8 cellular contexts compared by ENCODE assay signal in the genomic region with DNA sequence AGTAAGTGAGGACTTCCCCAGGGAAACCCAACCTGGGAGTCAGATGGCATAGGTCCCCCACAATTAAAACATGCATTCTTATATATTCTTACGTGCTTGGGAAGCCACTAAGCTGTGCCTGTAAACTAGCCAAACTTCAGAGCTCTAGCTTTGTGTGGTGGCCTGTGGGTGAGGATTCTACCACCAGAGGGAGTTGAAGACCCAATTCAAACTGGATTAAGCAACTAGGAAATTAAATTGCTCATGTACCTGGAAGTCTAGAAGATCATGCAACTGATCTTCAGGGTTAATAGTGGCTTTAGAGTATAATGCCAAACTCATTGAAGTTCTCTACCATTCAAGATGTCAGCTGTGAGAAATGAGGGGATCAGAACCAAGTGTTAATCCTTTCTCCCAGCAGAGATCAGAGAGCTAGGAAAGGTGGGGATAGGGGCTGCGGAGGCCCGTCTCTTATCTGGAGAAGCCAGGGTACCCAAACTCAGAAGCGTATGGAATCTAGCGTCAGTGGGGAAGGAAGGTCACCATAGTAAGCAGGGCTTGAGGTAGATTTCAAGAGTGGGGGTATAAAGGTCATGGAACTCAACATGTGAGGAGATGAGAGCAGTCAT. TPM values are rescaled to one million over a fixed set of nuclear protein-coding genes. Genes with fewer than 3 reads are reported as not detected.
DNase-seq lines count a peak whose midpoint lies in the region; ATAC-seq and TF ChIP-seq lines count a peak whose summit lies in the region.

No MANE protein-coding gene starts in this region.

- no peaks in the 10 kb centered on the region for H3K4me1 ChIP-seq in thoracic aorta (ENCODE audit: control insufficient read depth in 1 of 2, low read depth in 2 of 2)

- peak; percentile 19 for DNase-seq in GM04503 (ENCODE audit: low read depth)
- peak; percentile 51 for DNase-seq in KBM-7
- DNase-seq in SKM-1 treated with dmso at 0.1 percent for 144 hours (lab: John Stamatoyannopoulos, UW; ENCODE audit: unreplicated experiment) = peak; percentile 19
- no peak for DNase-seq in left cardiac atrium
- DNase-seq in thoracic aorta (ENCODE audit: low spot score) = no peak
- DNase-seq in stimulated activated naive CD4-positive, alpha-beta T cell (lab: John Stamatoyannopoulos, UW) = no peak

- in situ Hi-C loops in KBM-7 (cut with MboI; ENCODE audit: low pct_unique_long_range_greater_than_20kb, low sequenced_read_pairs) = no loop called here

- peak; percentile 43 for TF ChIP-seq CTCF in thoracic aorta (IDR thresholded peaks at IDR 0.05)

- H3K27ac ChIP-seq in thoracic aorta = no peak overlapping the region

- H3K36me3 ChIP-seq in thoracic aorta = no peaks in the 10 kb centered on the region

- ATAC-seq in left cardiac atrium (peak; percentile 50 to 55), thoracic aorta (ENCODE audit: insufficient number of reproducible peaks, low FRiP score, low read depth) (no peak), GM18861 (IDR thresholded peaks at IDR 0.05; ENCODE audit: unreplicated experiment) (no peak), HG03196 (IDR thresholded peaks at IDR 0.05; ENCODE audit: unreplicated experiment) (no peak)

- intact Hi-C loops in left cardiac atrium (cut with DNase I) = loop anchor here (2.0 to 5.0 kb wide), 3 partner anchors 412 to 1387 kb away; no protein-coding TSS in a partner anchor

- no peak overlapping the region for H3K4me3 ChIP-seq in thoracic aorta

- H3K9me3 ChIP-seq in thoracic aorta = no peaks in the 10 kb centered on the region

- no peaks in the 10 kb centered on the region for H3K27me3 ChIP-seq in thoracic aorta (replicated peaks; ENCODE audit: insufficient read depth)

RNA-seq across cellular contexts. Expression of gene CCDC85A, which starts 53.2 kb away (rescaled TPM):
- 1 to 10 TPM; 2.5 to 4.9 TPM for total RNA-seq in left cardiac atrium
- 1 to 10 TPM; 3.7 to 4.2 TPM for total RNA-seq in thoracic aorta

Comparison
In these comparisons a context has a peak if more than half of its experiments do, and no peak if none do; other contexts are left out.
1. DNase-seq: peak in GM04503 (single experiment), KBM-7 (single experiment) and SKM-1 treated with dmso at 0.1 percent for 144 hours (single experiment); none in left cardiac atrium (single experiment), thoracic aorta (single experiment) and stimulated activated naive CD4-positive, alpha-beta T cell (0 of 6).
2. ATAC-seq: peak in left cardiac atrium (2 of 2); none in thoracic aorta (single experiment), GM18861 (single experiment) and HG03196 (single experiment).